In genomic region chr12:100706029-100706428, GRCh38 we compare ENCODE assay signal across 10 cellular contexts.
A peak's percentile ranks its signal among the peaks of the same experiment; 100 is the strongest.
DNase-seq lines count a peak whose midpoint lies in the region; ATAC-seq and TF ChIP-seq lines count a peak whose summit lies in the region.
"Had no signal": no experiment of that assay in that cellular context is flagged by ENCODE, and none has a peak within 500 bp of the region (broad histone marks: within the 10 kb centered on the region; RNA-seq: fewer than 3 reads in every experiment).

No MANE protein-coding gene starts in this region.

- H3K27me3 ChIP-seq in foreskin keratinocyte, result no peaks in the 10 kb centered on the region

- no peak for TF ChIP-seq CTCF in foreskin keratinocyte (conservative IDR thresholded peaks at IDR 0.05)

- peak overlapping the region; percentile 47 for H3K27ac ChIP-seq in foreskin keratinocyte
- H3K27ac ChIP-seq: skin epidermis had no signal

- DNase-seq in AG08396 (ENCODE audit: low spot score), result peak; percentile 68
- peak; percentile 99 for DNase-seq in LHCN-M2 (ENCODE audit: low read depth)
- DNase-seq in RPMI7951 (ENCODE audit: low read depth), result peak; percentile 15
- DNase-seq in foreskin keratinocyte, result peak; percentile 96 to 99
- DNase-seq in DMS114 treated with DMSO at 0.1 percent for 48 hours (lab: John Stamatoyannopoulos, UW; ENCODE audit: unreplicated experiment), result no peak
- no peak for DNase-seq in Right ventricle myocardium superior
- DNase-seq: activated CD4-positive, CD25-positive, alpha-beta regulatory T cell treated with anti-CD3 and anti-CD28 coated beads, Interleukin-2, amount 50 U/mL, for 72 hours had no signal

- intact Hi-C loops in Right ventricle myocardium superior (cut with DNase I), result no loop called here

- H3K4me1 ChIP-seq in foreskin keratinocyte, result peaks cover 10% of the 10 kb centered on the region

- ATAC-seq in foreskin keratinocyte, result peak; percentile 99
- ATAC-seq in HG02973 (IDR thresholded peaks at IDR 0.05; ENCODE audit: unreplicated experiment), result no peak
- ATAC-seq in HG03457 (IDR thresholded peaks at IDR 0.05; ENCODE audit: unreplicated experiment), result no peak
- ATAC-seq in Right ventricle myocardium superior (ENCODE audit: poor library complexity), result no peak

Comparison
In these comparisons a context has a peak if more than half of its experiments do, and no peak if none do; other contexts are left out.
1. DNase-seq: peak in AG08396 (single experiment), LHCN-M2 (single experiment), RPMI7951 (single experiment) and foreskin keratinocyte (2 of 2); none in DMS114 treated with DMSO at 0.1 percent for 48 hours (single experiment) and Right ventricle myocardium superior (single experiment).